21 cellular contexts compared by ENCODE assay signal in genomic region chr20:47115694-47116093, GRCh38.
"Had no signal": no experiment of that assay in that cellular context is flagged by ENCODE, and none has a peak within 500 bp of the region (broad histone marks: within the 10 kb centered on the region; RNA-seq: fewer than 3 reads in every experiment).

No MANE protein-coding gene starts in this region.

- DNase-seq: dorsolateral prefrontal cortex; effector CD4-positive, alpha-beta T cell; hypothalamus; immature natural killer cell; islet precursor cell; kidney glomerular epithelial cell; left colon; left ventricle myocardium superior; natural killer cell; pancreas; stimulated activated CD4-positive, alpha-beta T cell treated with anti-CD3 and anti-CD28 coated beads, Interleukin-2, amount 100 ng/mL, for 24 hours; stimulated activated CD4-positive, alpha-beta T cell treated with anti-CD3 and anti-CD28 coated beads, Interleukin-4, amount 100 ng/mL, for 24 hours; stimulated activated naive CD8-positive, alpha-beta T cell treated with anti-CD3 and anti-CD28 coated beads, Interleukin-15, Interleukin-2, amounts not matched to agents 100 U/mL and 50 U/mL, for 24 hours; substantia nigra; testis; tibial artery had no signal

- H3K27ac ChIP-seq: dorsolateral prefrontal cortex, neutrophil, pancreas, sigmoid colon, testis, tibial artery had no signal

- H3K9me3 ChIP-seq: neutrophil, pancreas, testis had no signal

- H3K4me1 ChIP-seq: pancreas, testis had no signal

- FAIRE-seq: frontal cortex, pancreas had no signal

- ATAC-seq: left colon; left ventricle myocardium superior; natural killer cell; pancreas; stimulated activated effector memory CD8-positive, alpha-beta T cell treated with anti-CD3 and anti-CD28 coated beads, Interleukin-12 subunit alpha, Interleukin-12 subunit beta, amount 100 ng/mL, for 72 hours; stimulated activated naive CD8-positive, alpha-beta T cell treated with anti-CD3 and anti-CD28 coated beads, Interleukin-15, Interleukin-2, amounts not matched to agents 100 U/mL and 50 U/mL, for 24 hours had no signal

- H3K36me3 ChIP-seq: neutrophil, pancreas, sigmoid colon had no signal

- H3K27me3 ChIP-seq: dorsolateral prefrontal cortex, pancreas, sigmoid colon, testis, tibial artery had no signal

- H3K4me3 ChIP-seq: dorsolateral prefrontal cortex, lung, pancreas, sigmoid colon, testis, tibial artery had no signal
